Comparison of ENCODE assay signal across 10 cellular contexts in genomic region chr7:151091431-151091830, GRCh38. TPM values are rescaled to one million over a fixed set of nuclear protein-coding genes. Genes with fewer than 3 reads are reported as not detected.
A peak's percentile ranks its signal among the peaks of the same experiment; 100 is the strongest.
DNase-seq lines count a peak whose midpoint lies in the region; ATAC-seq, FAIRE-seq and TF ChIP-seq lines count a peak whose summit lies in the region.
"Had no signal": no experiment of that assay in that cellular context is flagged by ENCODE, and none has a peak within 500 bp of the region (broad histone marks: within the 10 kb centered on the region; RNA-seq: fewer than 3 reads in every experiment).

No MANE protein-coding gene starts in this region.

- TF ChIP-seq CTCF in AG09319 (IDR thresholded peaks at IDR 0.05; ENCODE audit: low read depth, low read length) (peak; percentile 54), GM23338 (conservative IDR thresholded peaks at IDR 0.05; ENCODE audit: low read depth in 2 of 2) (peak; percentile 72 to 82), WERI-Rb-1 (IDR thresholded peaks at IDR 0.05; ENCODE audit: low read depth, low read length) (peak; percentile 83), keratinocyte (optimal IDR thresholded peaks at IDR 0.05 in 1 of 3, IDR thresholded peaks at IDR 0.05 in 1 of 3, conservative IDR thresholded peaks at IDR 0.05 in 1 of 3; ENCODE audit: extremely low read depth in 1 of 3, insufficient read depth in 2 of 3, low read length in 3 of 3) (peak in 2 of 3 experiments; percentile 68 to 77)

- no peaks in the 10 kb centered on the region for H3K9me2 ChIP-seq in GM23338 (ENCODE audit: insufficient read depth)

- no peaks in the 10 kb centered on the region; the same call in 2 of the 3 replicates for H3K9me3 Mint-ChIP-seq in GM23338
- H3K9me3 Mint-ChIP-seq in activated T-cell treated with anti-CD3 and anti-CD28 coated beads, Interleukin-2, amount 50 U/mL, for 4 hours = no peaks in the 10 kb centered on the region

- dilution Hi-C loops in keratinocyte (cut with MboI; ENCODE audit: extremely low pct_ligation_motif_present, low sequenced_read_pairs) = no loop called here

- no peak overlapping the region for H3K4me2 ChIP-seq in GM23338
- no peak overlapping the region for H3K4me2 ChIP-seq in keratinocyte (ENCODE audit: control insufficient read depth, extremely low read depth, insufficient read depth, low read depth, low read length)

- H3F3A ChIP-seq in GM23338 (replicated peaks; ENCODE audit: low read depth) = peaks cover 17% of the 10 kb centered on the region; the same call in 1 of the 2 replicates

- peaks cover 92% of the 10 kb centered on the region for H3K79me2 ChIP-seq in GM23338 (replicated peaks; ENCODE audit: insufficient read depth)
- peaks cover 94% of the 10 kb centered on the region for H3K79me2 ChIP-seq in keratinocyte (ENCODE audit: control insufficient read depth, insufficient read depth, low read length)

- H3K4me1 ChIP-seq in GM23338 (ENCODE audit: insufficient read depth) (peaks cover 20% of the 10 kb centered on the region), keratinocyte (ENCODE audit: control insufficient read depth, extremely low read depth, insufficient read depth, low read length) (peaks cover 21% of the 10 kb centered on the region)

- no peaks in the 10 kb centered on the region for H3K9me1 ChIP-seq in keratinocyte (ENCODE audit: control insufficient read depth, extremely low read depth, insufficient read depth, low read length)

- H3K27me3 ChIP-seq in GM23338 (ENCODE audit: insufficient read depth) = peaks cover 35% of the 10 kb centered on the region
- no peaks in the 10 kb centered on the region for H3K27me3 ChIP-seq in WERI-Rb-1 (ENCODE audit: insufficient read depth, low read depth, severe bottlenecking)
- no peaks in the 10 kb centered on the region for H3K27me3 ChIP-seq in keratinocyte (ENCODE audit: control insufficient read depth, extremely low read depth, insufficient read depth, low read length)

- DNase-seq in AG09319 (ENCODE audit: extremely low read depth, low read depth) = no peak
- peak; percentile 84 for DNase-seq in GM23338 (ENCODE audit: low spot score)
- DNase-seq in WERI-Rb-1 = peak; percentile 54
- no peak for DNase-seq in keratinocyte (ENCODE audit: low read depth, low spot score)
- DNase-seq in hypothalamus (lab: John Stamatoyannopoulos, UW) = no peak
- no peak for DNase-seq in activated T-cell treated with anti-CD3 and anti-CD28 coated beads, Interleukin-2, amount 50 U/mL, for 4 hours
- DNase-seq: substantia nigra had no signal

- peaks cover 38% of the 10 kb centered on the region for H3K4me1 Mint-ChIP-seq in GM23338
- peaks cover 10% of the 10 kb centered on the region for H3K4me1 Mint-ChIP-seq in activated T-cell treated with anti-CD3 and anti-CD28 coated beads, Interleukin-2, amount 50 U/mL, for 4 hours (ENCODE audit: low read depth)

- H2AFZ ChIP-seq in GM23338 (no peak overlapping the region), keratinocyte (ENCODE audit: control insufficient read depth, low read length) (no peak overlapping the region)

- H3K27me3 Mint-ChIP-seq in GM23338 (ENCODE audit: insufficient read depth, low read depth, poor library complexity) = peaks cover 36% of the 10 kb centered on the region
- H3K27me3 Mint-ChIP-seq in activated T-cell treated with anti-CD3 and anti-CD28 coated beads, Interleukin-2, amount 50 U/mL, for 4 hours (ENCODE audit: low read depth) = no peaks in the 10 kb centered on the region

- no peak overlapping the region for H3K27ac Mint-ChIP-seq in GM23338

- H3K36me3 ChIP-seq in GM23338 (ENCODE audit: insufficient read depth) (no peaks in the 10 kb centered on the region), WERI-Rb-1 (peaks cover 57% of the 10 kb centered on the region), keratinocyte (ENCODE audit: control insufficient read depth in 2 of 2, extremely low read depth in 1 of 2, insufficient read depth in 2 of 2, low read length in 2 of 2) (peaks cover 5 to 8% of the 10 kb centered on the region in 2 experiments)

- H4K20me1 ChIP-seq in GM23338 (replicated peaks; ENCODE audit: insufficient read depth) (peaks cover 80% of the 10 kb centered on the region), keratinocyte (ENCODE audit: control insufficient read depth, extremely low read depth, insufficient read depth, low read length) (peaks cover 5% of the 10 kb centered on the region)

- H3K9me3 ChIP-seq in WERI-Rb-1 (ENCODE audit: severe bottlenecking) (no peaks in the 10 kb centered on the region), keratinocyte (ENCODE audit: control insufficient read depth, low read depth, low read length) (no peaks in the 10 kb centered on the region)

- ATAC-seq in GM23338 (peak; percentile 34), HG03565 (IDR thresholded peaks at IDR 0.05; ENCODE audit: unreplicated experiment) (no peak), HG03457 (IDR thresholded peaks at IDR 0.05; ENCODE audit: unreplicated experiment) (no peak)
- ATAC-seq in activated T-cell treated with anti-CD3 and anti-CD28 coated beads, Interleukin-2, amount 50 U/mL, for 4 hours = no peak

- no peak for FAIRE-seq in keratinocyte (lab: Jason Lieb, UNC)
- FAIRE-seq: colon had no signal

- no peak overlapping the region for H3K27ac ChIP-seq in GM23338 (ENCODE audit: low read depth)
- H3K27ac ChIP-seq in WERI-Rb-1 = 0 out of 2 replicates have a peak overlapping the region, but pooled peaks have one; percentile 35
- H3K27ac ChIP-seq in keratinocyte (ENCODE audit: control insufficient read depth, insufficient read depth, low read length) = no peak overlapping the region

- H3K9ac ChIP-seq in keratinocyte (ENCODE audit: control insufficient read depth, extremely low read depth, insufficient read depth, low read length) = no peak overlapping the region

- H3K36me3 Mint-ChIP-seq in GM23338 (ENCODE audit: low read depth) = peaks cover 17% of the 10 kb centered on the region
- peaks cover 2% of the 10 kb centered on the region for H3K36me3 Mint-ChIP-seq in activated T-cell treated with anti-CD3 and anti-CD28 coated beads, Interleukin-2, amount 50 U/mL, for 4 hours (ENCODE audit: insufficient read depth)

- no peak overlapping the region for H3K4me3 ChIP-seq in GM23338
- no peak overlapping the region for H3K4me3 ChIP-seq in WERI-Rb-1 (ENCODE audit: low read depth, low read length)
- no peak overlapping the region for H3K4me3 ChIP-seq in keratinocyte (ENCODE audit: control insufficient read depth in 2 of 3, extremely low read depth in 1 of 3, insufficient read depth in 2 of 3, low read depth in 1 of 3, low read length in 3 of 3)

- H3K4me3 Mint-ChIP-seq in GM23338 = no peak overlapping the region; the same call in 2 of the 3 replicates
- H3K4me3 Mint-ChIP-seq in activated T-cell treated with anti-CD3 and anti-CD28 coated beads, Interleukin-2, amount 50 U/mL, for 4 hours = no peak overlapping the region

RNA-seq across cellular contexts. Expression of gene AGAP3, which starts 5.2 kb away (rescaled TPM):
- 32.2 and 39.2 TPM in 2 replicates for total RNA-seq in GM23338 (2014; rRNA removed; shearing (Covaris generic))
- polyA plus RNA-seq in GM23338 (2016; fragmentation: Nextera tagmentation; extraction: Ambion mirVana) (24.0 and 24.9 TPM in 2 replicates), keratinocyte (64.3 to 96.7 TPM (median 83.2 TPM) in 3 replicates)
- 29.0 TPM for polyA plus RNA-seq in keratinocyte (2011; ENCODE audit: low read depth)
- 63.3 and 125 TPM in 2 replicates for polyA plus RNA-seq in keratinocyte (2011; cell fraction: cytosol; rRNA removed)
- 199 and 238 TPM in 2 replicates for polyA plus RNA-seq in keratinocyte (2011; cell fraction: nucleus; rRNA removed)
- 75.3 and 106 TPM in 2 replicates for polyA plus RNA-seq in keratinocyte (2012; ENCODE audit: low replicate concordance)
- 88.1 to 181 TPM (median 91.1 TPM) in 3 replicates for polyA minus RNA-seq in keratinocyte
- 125 TPM for polyA minus RNA-seq in keratinocyte (2011; cell fraction: cytosol; rRNA and poly(A)+ RNA removed)
- 99.9 and 122 TPM in 2 replicates for polyA minus RNA-seq in keratinocyte (2011; cell fraction: nucleus; rRNA and poly(A)+ RNA removed)
- total RNA-seq in activated T-cell treated with anti-CD3 and anti-CD28 coated beads, Interleukin-2, amount 50 U/mL, for 4 hours = 10 to 100 TPM; 29.7 to 46.3 (median 35.1) TPM

RNA-seq across cellular contexts. Expression of gene TMUB1, which starts 8.1 kb away (rescaled TPM):
- total RNA-seq in GM23338 (2014; rRNA removed; shearing (Covaris generic)) = 37.1 and 61.1 TPM in 2 replicates
- polyA plus RNA-seq in GM23338 (2016; fragmentation: Nextera tagmentation; extraction: Ambion mirVana) (47.6 and 59.6 TPM in 2 replicates), keratinocyte (12.2 to 22.3 TPM (median 14.6 TPM) in 3 replicates)
- polyA plus RNA-seq in keratinocyte (2011; ENCODE audit: low read depth) = 1.4 TPM
- polyA plus RNA-seq in keratinocyte (2011; cell fraction: cytosol; rRNA removed) = 15.8 and 29.4 TPM in 2 replicates
- 17.7 and 28.5 TPM in 2 replicates for polyA plus RNA-seq in keratinocyte (2011; cell fraction: nucleus; rRNA removed)
- polyA plus RNA-seq in keratinocyte (2012; ENCODE audit: low replicate concordance) = 19.0 and 37.5 TPM in 2 replicates
- polyA minus RNA-seq in keratinocyte = 5.0 to 12.6 TPM (median 5.1 TPM) in 3 replicates
- polyA minus RNA-seq in keratinocyte (2011; cell fraction: cytosol; rRNA and poly(A)+ RNA removed) = 39.3 TPM
- polyA minus RNA-seq in keratinocyte (2011; cell fraction: nucleus; rRNA and poly(A)+ RNA removed) = 3.8 and 5.9 TPM in 2 replicates
- 10 to 100 TPM; 70.3 to 85.3 (median 71.8) TPM for total RNA-seq in activated T-cell treated with anti-CD3 and anti-CD28 coated beads, Interleukin-2, amount 50 U/mL, for 4 hours

RNA-seq across cellular contexts. Expression of gene FASTK, which starts 10.8 kb away (rescaled TPM):
- 42.5 and 57.4 TPM in 2 replicates for total RNA-seq in GM23338 (2014; rRNA removed; shearing (Covaris generic))
- polyA plus RNA-seq in GM23338 (2016; fragmentation: Nextera tagmentation; extraction: Ambion mirVana) (36.4 and 37.4 TPM in 2 replicates), keratinocyte (27.2 to 39.3 TPM (median 31.4 TPM) in 3 replicates)
- 4.9 TPM for polyA plus RNA-seq in keratinocyte (2011; ENCODE audit: low read depth)
- polyA plus RNA-seq in keratinocyte (2011; cell fraction: cytosol; rRNA removed) = 24.1 and 41.9 TPM in 2 replicates
- polyA plus RNA-seq in keratinocyte (2011; cell fraction: nucleus; rRNA removed) = 79.8 and 106 TPM in 2 replicates
- 38.7 and 40.3 TPM in 2 replicates for polyA plus RNA-seq in keratinocyte (2012; ENCODE audit: low replicate concordance)
- polyA minus RNA-seq in keratinocyte = 24.6 to 70.6 TPM (median 30.1 TPM) in 3 replicates
- polyA minus RNA-seq in keratinocyte (2011; cell fraction: cytosol; rRNA and poly(A)+ RNA removed) = 36.4 TPM
- 25.5 and 28.4 TPM in 2 replicates for polyA minus RNA-seq in keratinocyte (2011; cell fraction: nucleus; rRNA and poly(A)+ RNA removed)
- total RNA-seq in activated T-cell treated with anti-CD3 and anti-CD28 coated beads, Interleukin-2, amount 50 U/mL, for 4 hours = 100 to 1,000 TPM in 2 of 3 donors, 10 to 100 TPM in 1; 96.5 to 111 (median 104) TPM

RNA-seq across cellular contexts. Expression of gene SLC4A2, which starts 32.0 kb away (rescaled TPM):
- 90.4 and 106 TPM in 2 replicates for total RNA-seq in GM23338 (2014; rRNA removed; shearing (Covaris generic))
- polyA plus RNA-seq in GM23338 (2016; fragmentation: Nextera tagmentation; extraction: Ambion mirVana) = 64.8 and 75.5 TPM in 2 replicates
- polyA plus RNA-seq in keratinocyte = 33.8 to 49.5 TPM (median 45.7 TPM) in 3 replicates
- polyA plus RNA-seq in keratinocyte (2011; ENCODE audit: low read depth) = 6.7 TPM
- 15.6 and 34.0 TPM in 2 replicates for polyA plus RNA-seq in keratinocyte (2011; cell fraction: cytosol; rRNA removed)
- polyA plus RNA-seq in keratinocyte (2011; cell fraction: nucleus; rRNA removed) = 105 and 130 TPM in 2 replicates
- polyA plus RNA-seq in keratinocyte (2012; ENCODE audit: low replicate concordance) = 37.6 and 80.4 TPM in 2 replicates
- polyA minus RNA-seq in keratinocyte = 32.3 to 150 TPM (median 64.9 TPM) in 3 replicates
- 40.5 TPM for polyA minus RNA-seq in keratinocyte (2011; cell fraction: cytosol; rRNA and poly(A)+ RNA removed)
- polyA minus RNA-seq in keratinocyte (2011; cell fraction: nucleus; rRNA and poly(A)+ RNA removed) = 56.5 and 72.0 TPM in 2 replicates
- total RNA-seq in activated T-cell treated with anti-CD3 and anti-CD28 coated beads, Interleukin-2, amount 50 U/mL, for 4 hours = 100 to 1,000 TPM; 107 to 125 (median 111) TPM

RNA-seq across cellular contexts. Expression of gene CDK5, which starts 33.7 kb away (rescaled TPM):
- total RNA-seq in GM23338 (2014; rRNA removed; shearing (Covaris generic)) = 17.4 and 19.8 TPM in 2 replicates
- 27.1 TPM in 2 replicates for polyA plus RNA-seq in GM23338 (2016; fragmentation: Nextera tagmentation; extraction: Ambion mirVana)
- polyA plus RNA-seq in keratinocyte = 19.3 to 26.3 TPM (median 22.8 TPM) in 3 replicates
- 3.8 TPM for polyA plus RNA-seq in keratinocyte (2011; ENCODE audit: low read depth)
- polyA plus RNA-seq in keratinocyte (2011; cell fraction: cytosol; rRNA removed) = 20.2 and 28.1 TPM in 2 replicates
- 13.9 and 16.9 TPM in 2 replicates for polyA plus RNA-seq in keratinocyte (2011; cell fraction: nucleus; rRNA removed)
- 11.2 and 16.9 TPM in 2 replicates for polyA plus RNA-seq in keratinocyte (2012; ENCODE audit: low replicate concordance)
- polyA minus RNA-seq in keratinocyte = 16.2 to 31.8 TPM (median 29.6 TPM) in 3 replicates
- 15.9 TPM for polyA minus RNA-seq in keratinocyte (2011; cell fraction: cytosol; rRNA and poly(A)+ RNA removed)
- polyA minus RNA-seq in keratinocyte (2011; cell fraction: nucleus; rRNA and poly(A)+ RNA removed) = 6.0 and 14.3 TPM in 2 replicates
- total RNA-seq in activated T-cell treated with anti-CD3 and anti-CD28 coated beads, Interleukin-2, amount 50 U/mL, for 4 hours = 10 to 100 TPM; 14.1 to 15.0 (median 14.3) TPM

Comparison
In these comparisons a context has a peak if more than half of its experiments do, and no peak if none do; other contexts are left out.
1. DNase-seq: peak in GM23338 (single experiment) and WERI-Rb-1 (single experiment); none in AG09319 (single experiment), keratinocyte (single experiment), hypothalamus (0 of 51) and activated T-cell treated with anti-CD3 and anti-CD28 coated beads, Interleukin-2, amount 50 U/mL, for 4 hours (single experiment).
2. Peak in every context shown above with its lines, with median percentiles within 50 percentile points of each other: CTCF ChIP-seq.